Comparison of ENCODE assay signal across 11 cellular contexts in genomic region chr4:56469489-56470210, GRCh38. TPM values are rescaled to one million over a fixed set of nuclear protein-coding genes. Genes with fewer than 3 reads are reported as not detected.
DNase-seq lines count a peak whose midpoint lies in the region; ATAC-seq and TF ChIP-seq lines count a peak whose summit lies in the region.
"Had no signal": no experiment of that assay in that cellular context is flagged by ENCODE, and none has a peak within 500 bp of the region (broad histone marks: within the 10 kb centered on the region; RNA-seq: fewer than 3 reads in every experiment).

No MANE protein-coding gene starts in this region.

- no peaks in the 10 kb centered on the region for H3K9me3 ChIP-seq in DOHH2 (ENCODE audit: control insufficient read depth, insufficient read depth, low read length)
- H3K9me3 ChIP-seq: left ventricle myocardium inferior, tibial artery had no signal

- peaks cover 45% of the 10 kb centered on the region for H3K4me1 Mint-ChIP-seq in activated naive CD8-positive, alpha-beta T cell (ENCODE audit: low read depth)
- H3K4me1 Mint-ChIP-seq in mesothelial cell of epicardium = peaks cover 39% of the 10 kb centered on the region

- H3K36me3 ChIP-seq in DOHH2 (ENCODE audit: control insufficient read depth, low read length) (peaks cover 68% of the 10 kb centered on the region), KMS-11 (ENCODE audit: insufficient read depth) (peaks cover 23% of the 10 kb centered on the region; the same call in 1 of the 2 replicates)

- H3K4me3 Mint-ChIP-seq in activated naive CD8-positive, alpha-beta T cell = peak overlapping the region; percentile 98
- peak overlapping the region; percentile 85 for H3K4me3 Mint-ChIP-seq in mesothelial cell of epicardium

- H3K4me1 ChIP-seq in DOHH2 (ENCODE audit: control insufficient read depth, low read length) (peaks cover 37% of the 10 kb centered on the region), KMS-11 (ENCODE audit: low read depth, poor library complexity, severe bottlenecking) (peaks cover 34% of the 10 kb centered on the region)

- CTCF ChIA-PET in RWPE1 (lab: Yijun Ruan, JAX) = no interaction called here

- H3K4me2 ChIP-seq in DOHH2 (ENCODE audit: low read length) (peak overlapping the region; percentile 85), KMS-11 (peak overlapping the region; percentile 86)

- peaks cover 14% of the 10 kb centered on the region for H3F3A ChIP-seq in DOHH2 (ENCODE audit: control insufficient read depth, insufficient read depth)

- no peak for ATAC-seq in GM18907 (IDR thresholded peaks at IDR 0.05; ENCODE audit: unreplicated experiment)

- no peaks in the 10 kb centered on the region for H3K27me3 Mint-ChIP-seq in activated naive CD8-positive, alpha-beta T cell
- no peaks in the 10 kb centered on the region for H3K27me3 Mint-ChIP-seq in mesothelial cell of epicardium (ENCODE audit: low read depth)

- no peak for TF ChIP-seq CTCF in DOHH2 (IDR thresholded peaks at IDR 0.05; ENCODE audit: low read depth, low read length, poor library complexity, severe bottlenecking)
- TF ChIP-seq CTCF in KMS-11 (conservative IDR thresholded peaks at IDR 0.05; ENCODE audit: low read depth, low read length) = no peak
- no peak for TF ChIP-seq CTCF in mesothelial cell of epicardium (IDR thresholded peaks at IDR 0.05; ENCODE audit: unreplicated experiment)
- no peak for TF ChIP-seq CTCF in RWPE1 (conservative IDR thresholded peaks at IDR 0.05; ENCODE audit: low read depth)

- H3K9me2 ChIP-seq in DOHH2 (replicated peaks; ENCODE audit: control insufficient read depth, low read length) = no peaks in the 10 kb centered on the region

- no peak for DNase-seq in mesothelial cell of epicardium (ENCODE audit: low spot score in 2 of 2, unreplicated experiment in 2 of 2)
- DNase-seq in NK-92 treated with Interleukin-12 subunit alpha and Interleukin-12 subunit beta, amount 100 ng/mL, for 24 hours (lab: John Stamatoyannopoulos, UW) = no peak
- DNase-seq in NCI-H82 (lab: John Stamatoyannopoulos, UW) = no peak
- DNase-seq in RWPE1 (ENCODE audit: low spot score) = no peak
- DNase-seq: left ventricle myocardium inferior, NCI-H2227 treated with DMSO at 0.1 percent for 48 hours, tibial artery had no signal

- peak overlapping the region; percentile 16 for H3K27ac Mint-ChIP-seq in activated naive CD8-positive, alpha-beta T cell
- H3K27ac Mint-ChIP-seq in mesothelial cell of epicardium = peak overlapping the region; percentile 85

- H3K27ac ChIP-seq in DOHH2 (ENCODE audit: low read depth, low read length) (no peak overlapping the region), KMS-11 (no peak overlapping the region), RWPE1 (no peak overlapping the region)
- H3K27ac ChIP-seq: left ventricle myocardium inferior, tibial artery had no signal

- H3K36me3 Mint-ChIP-seq in activated naive CD8-positive, alpha-beta T cell = peaks cover 14% of the 10 kb centered on the region
- peaks cover 21% of the 10 kb centered on the region for H3K36me3 Mint-ChIP-seq in mesothelial cell of epicardium

- H4K20me1 ChIP-seq in DOHH2 (ENCODE audit: control insufficient read depth, insufficient read depth, low read depth, low read length) (peaks cover 7% of the 10 kb centered on the region; the same call in 1 of the 2 replicates), KMS-11 (ENCODE audit: insufficient read depth) (peaks cover 9% of the 10 kb centered on the region; the same call in 1 of the 2 replicates)

- no peak overlapping the region for H2AFZ ChIP-seq in KMS-11 (ENCODE audit: low read depth)

- H3K4me3 ChIP-seq in DOHH2 (ENCODE audit: low read length) (peak overlapping the region; percentile 100), KMS-11 (IDR thresholded peaks at IDR 0.05; ENCODE audit: insufficient read depth, low read depth, low read length) (no peak overlapping the region)

- no peaks in the 10 kb centered on the region for H3K9me3 Mint-ChIP-seq in activated naive CD8-positive, alpha-beta T cell (ENCODE audit: low read depth)
- no peaks in the 10 kb centered on the region for H3K9me3 Mint-ChIP-seq in mesothelial cell of epicardium

- no peak overlapping the region for H3K9ac ChIP-seq in KMS-11

- POLR2A ChIA-PET in RWPE1 (lab: Yijun Ruan, JAX; ENCODE audit: low non-redundant PET) = interaction anchor here (0.6 kb wide), 1 partner anchor 19 kb away, joined by 3 read pairs; no protein-coding TSS in a partner anchor

- H3K27me3 ChIP-seq in DOHH2 (ENCODE audit: control insufficient read depth, low read length) (no peaks in the 10 kb centered on the region), KMS-11 (ENCODE audit: insufficient read depth, low read depth) (no peaks in the 10 kb centered on the region)
- H3K27me3 ChIP-seq: tibial artery had no signal

- peaks cover 77% of the 10 kb centered on the region for H3K79me2 ChIP-seq in DOHH2 (ENCODE audit: control insufficient read depth, low read length)
- H3K79me2 ChIP-seq in KMS-11 (ENCODE audit: insufficient read depth, low read depth) = peaks cover 65% of the 10 kb centered on the region

RNA-seq across cellular contexts. Expression of gene SRP72, which starts 2.2 kb away (rescaled TPM):
- 114 to 121 TPM (median 116 TPM) in 3 replicates for total RNA-seq in mesothelial cell of epicardium

RNA-seq across cellular contexts. Expression of gene PAICS, which starts 33.6 kb away (rescaled TPM):
- total RNA-seq in mesothelial cell of epicardium = 110 to 121 TPM (median 113 TPM) in 3 replicates

RNA-seq across cellular contexts. Expression of gene PPAT, which starts 34.2 kb away (rescaled TPM):
- total RNA-seq in mesothelial cell of epicardium = 25.4 to 30.9 TPM (median 26.0 TPM) in 3 replicates

RNA-seq across cellular contexts. Expression of gene ARL9, which starts 35.9 kb away (rescaled TPM):
- 0.73 to 1.1 TPM (median 0.83 TPM) in 3 replicates for total RNA-seq in mesothelial cell of epicardium
- total RNA-seq: left ventricle myocardium inferior had no signal
